In the genomic region with DNA sequence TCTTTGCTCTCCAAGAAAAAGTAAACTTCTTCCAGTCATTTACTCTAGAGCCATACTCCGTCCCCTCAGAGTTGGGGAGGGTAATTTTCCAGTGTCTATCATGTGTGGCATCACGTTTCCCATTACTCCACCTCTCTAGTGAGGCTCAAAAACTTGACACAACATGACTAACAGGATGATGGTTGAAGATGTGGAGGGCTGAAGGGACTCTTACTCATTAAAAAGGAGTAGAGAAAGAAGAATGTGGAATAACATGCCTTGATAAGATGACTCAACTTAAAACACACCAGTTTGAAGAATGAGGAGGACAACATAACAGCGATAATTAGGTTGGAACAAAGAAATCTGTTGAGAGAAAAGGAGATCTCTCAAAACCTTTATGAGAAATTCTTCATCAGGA, we compare ENCODE assay signal across 1 cellular context.
TF ChIP-seq lines count a peak whose summit lies in the region.

No MANE protein-coding gene starts in this region.

TF ChIP-seq in SK-N-SH treated with all-trans-retinoic acid at 6 μM for 48 hours, 23 proteins besides CTCF, POLR2A, EP300 and RAD21 (continued from another document):
- TF ChIP-seq, protein P1, sequence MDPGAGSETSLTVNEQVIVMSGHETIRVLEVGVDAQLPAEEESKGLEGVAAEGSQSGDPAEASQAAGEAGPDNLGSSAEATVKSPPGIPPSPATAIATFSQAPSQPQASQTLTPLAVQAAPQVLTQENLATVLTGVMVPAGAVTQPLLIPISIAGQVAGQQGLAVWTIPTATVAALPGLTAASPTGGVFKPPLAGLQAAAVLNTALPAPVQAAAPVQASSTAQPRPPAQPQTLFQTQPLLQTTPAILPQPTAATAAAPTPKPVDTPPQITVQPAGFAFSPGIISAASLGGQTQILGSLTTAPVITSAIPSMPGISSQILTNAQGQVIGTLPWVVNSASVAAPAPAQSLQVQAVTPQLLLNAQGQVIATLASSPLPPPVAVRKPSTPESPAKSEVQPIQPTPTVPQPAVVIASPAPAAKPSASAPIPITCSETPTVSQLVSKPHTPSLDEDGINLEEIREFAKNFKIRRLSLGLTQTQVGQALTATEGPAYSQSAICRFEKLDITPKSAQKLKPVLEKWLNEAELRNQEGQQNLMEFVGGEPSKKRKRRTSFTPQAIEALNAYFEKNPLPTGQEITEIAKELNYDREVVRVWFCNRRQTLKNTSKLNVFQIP (CRISPR knock-in tag; IDR thresholded peaks at IDR 0.05; ENCODE audit: borderline replicate concordance, low read depth): no peak
- TF ChIP-seq CSDC2 (CRISPR knock-in tag; IDR thresholded peaks at IDR 0.05) (no peak), GLIS3 (CRISPR knock-in tag; IDR thresholded peaks at IDR 0.05) (no peak), TCF4 (CRISPR knock-in tag; IDR thresholded peaks at IDR 0.05; ENCODE audit: borderline replicate concordance) (no peak), OSR1 (CRISPR knock-in tag; IDR thresholded peaks at IDR 0.05) (no peak)
